ENCODE assay signal across 8 cellular contexts in the genomic region with DNA sequence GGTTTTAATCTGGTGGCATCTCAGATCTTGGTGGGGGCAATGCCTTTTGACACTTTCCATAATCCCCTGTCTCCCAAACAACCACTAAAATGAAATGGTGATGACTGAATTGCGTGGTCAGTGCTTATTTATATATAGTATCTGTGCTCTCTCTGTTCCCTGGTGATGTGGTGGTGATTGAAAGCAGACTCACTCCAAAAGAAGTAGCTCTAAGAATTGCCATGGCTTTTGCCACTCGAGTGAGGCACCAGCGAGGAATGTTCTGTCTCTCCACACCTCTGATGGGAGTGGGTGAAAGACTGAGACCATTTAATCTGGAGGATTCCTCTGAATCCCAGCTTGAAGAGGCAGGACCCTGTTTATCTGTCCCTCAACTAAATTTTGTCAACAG. TPM values are rescaled to one million over a fixed set of nuclear protein-coding genes. Genes with fewer than 3 reads are reported as not detected.
A peak's percentile ranks its signal among the peaks of the same experiment; 100 is the strongest.
DNase-seq lines count a peak whose midpoint lies in the region; ATAC-seq and TF ChIP-seq lines count a peak whose summit lies in the region.

No MANE protein-coding gene starts in this region.

- H2BK120ac ChIP-seq in mesendoderm (ENCODE audit: low read depth, low read length), result no peak overlapping the region

- peak overlapping the region; percentile 43 for H3K18ac ChIP-seq in mesendoderm (ENCODE audit: low read length)

- peak overlapping the region; percentile 35 for H3K4me2 ChIP-seq in mesendoderm (ENCODE audit: low read length)

- peak overlapping the region; percentile 16 for H3K27ac ChIP-seq in mesendoderm (ENCODE audit: low read depth, low read length)

- no peak overlapping the region for H4K8ac ChIP-seq in mesendoderm (ENCODE audit: low read depth, low read length)

- no peak overlapping the region for H2BK15ac ChIP-seq in mesendoderm (replicated peaks; ENCODE audit: low read depth)

- peaks cover 9% of the 10 kb centered on the region for H3K4me1 ChIP-seq in mesendoderm (ENCODE audit: control insufficient read depth, low read depth, low read length)

- peaks cover 25% of the 10 kb centered on the region for H3K79me1 ChIP-seq in mesendoderm (ENCODE audit: low read length)

- H2BK5ac ChIP-seq in mesendoderm (ENCODE audit: low read length), result peak overlapping the region; percentile 87

- DNase-seq in AG10803 (ENCODE audit: low read depth) (peak; percentile 69), M059J (ENCODE audit: low read depth) (peak; percentile 88), choroid plexus epithelial cell (ENCODE audit: low read depth) (peak; percentile 71), mesendoderm (peak; percentile 73), GM19238 (ENCODE audit: insufficient read length, low spot score) (no peak), DMS 273 (lab: John Stamatoyannopoulos, UW; ENCODE audit: unreplicated experiment) (no peak), NCI-H1092 treated with DMSO at 0.1 percent for 48 hours (lab: John Stamatoyannopoulos, UW) (no peak)

- no peak overlapping the region for H4K5ac ChIP-seq in mesendoderm (ENCODE audit: low read length)

- peaks cover 13% of the 10 kb centered on the region for H3K36me3 ChIP-seq in mesendoderm (ENCODE audit: control insufficient read depth, insufficient read depth, low read length)

- H3K56ac ChIP-seq in mesendoderm (ENCODE audit: low read length), result peak overlapping the region; percentile 92

- H3K23ac ChIP-seq in mesendoderm (ENCODE audit: low read length), result no peak overlapping the region

- H3K79me2 ChIP-seq in mesendoderm (ENCODE audit: control insufficient read depth, insufficient read depth, low read length), result peaks cover 84% of the 10 kb centered on the region

- no peaks in the 10 kb centered on the region for H3K27me3 ChIP-seq in mesendoderm (ENCODE audit: insufficient read depth, low read length, poor library complexity)

- TF ChIP-seq CTCF in AG10803 (conservative IDR thresholded peaks at IDR 0.05; ENCODE audit: low read length), result no peak
- TF ChIP-seq CTCF in choroid plexus epithelial cell (conservative IDR thresholded peaks at IDR 0.05; ENCODE audit: low read depth, low read length), result no peak

- WGBS in mesendoderm (ENCODE audit: extremely low coverage, insufficient coverage, low lambda C conversion rate), result no CpG with 5 or more reads among the region's 3 CpGs

- peak overlapping the region; percentile 93 for H3K9ac ChIP-seq in mesendoderm (ENCODE audit: low read length)

- H3K4me3 ChIP-seq in AG10803 (ENCODE audit: low read length), result peak overlapping the region; percentile 27
- H3K4me3 ChIP-seq in choroid plexus epithelial cell (ENCODE audit: low read depth, low read length), result peak overlapping the region; percentile 88
- no peak overlapping the region for H3K4me3 ChIP-seq in mesendoderm (ENCODE audit: low read length)

- H2AK5ac ChIP-seq in mesendoderm (ENCODE audit: low read length), result no peak overlapping the region

- H3K4ac ChIP-seq in mesendoderm (ENCODE audit: low read depth, low read length), result no peak overlapping the region

- ATAC-seq in GM19328 (IDR thresholded peaks at IDR 0.05; ENCODE audit: unreplicated experiment), result no peak

RNA-seq across cellular contexts. Expression of a gene that starts 2.8 kb away (rescaled TPM):
- total RNA-seq in M059J (2014; rRNA removed; shearing (Covaris generic)), result 6.8 and 8.1 TPM in 2 replicates
- 52.5 TPM for polyA plus RNA-seq in mesendoderm (2013, experiment 1 of 2)
- 50.7 TPM for polyA plus RNA-seq in mesendoderm (2013, experiment 2 of 2)

Comparison
In these comparisons a context has a peak if more than half of its experiments do, and no peak if none do; other contexts are left out.
1. DNase-seq: peak in AG10803 (single experiment), M059J (single experiment), choroid plexus epithelial cell (single experiment) and mesendoderm (single experiment); none in GM19238 (single experiment), DMS 273 (single experiment) and NCI-H1092 treated with DMSO at 0.1 percent for 48 hours (single experiment).